9 cellular contexts compared by ENCODE assay signal in genomic region chr9:109903515-109904138, GRCh38.
DNase-seq lines count a peak whose midpoint lies in the region; ATAC-seq and TF ChIP-seq lines count a peak whose summit lies in the region.
"Had no signal": no experiment of that assay in that cellular context is flagged by ENCODE, and none has a peak within 500 bp of the region (broad histone marks: within the 10 kb centered on the region; RNA-seq: fewer than 3 reads in every experiment).

No MANE protein-coding gene starts in this region.

- intact Hi-C loops in activated naive CD4-positive, alpha-beta T cell treated with anti-CD3 and anti-CD28 coated beads for 36 hours (cut with micrococcal nuclease): loop anchor here (1.0 to 2.0 kb wide), 6 partner anchors 155 to 720 kb away; no protein-coding TSS in a partner anchor
- intact Hi-C loops in psoas muscle (cut with DNase I): loop anchor here (1.0 to 5.0 kb wide), 4 partner anchors 154 to 319 kb away; no protein-coding TSS in a partner anchor

- no peak overlapping the region for H3K27ac Mint-ChIP-seq in activated naive CD4-positive, alpha-beta T cell treated with anti-CD3 and anti-CD28 coated beads for 36 hours

- CTCF ChIA-PET in activated naive CD4-positive, alpha-beta T cell treated with anti-CD3 and anti-CD28 coated beads for 36 hours (lab: Charles Lee): interaction anchor here (0.6 to 8.7 kb wide), 33 partner anchors 11 to 1126 kb away, joined by 3 to 87 read pairs (median 4); no protein-coding TSS in a partner anchor

- H3K27me3 Mint-ChIP-seq in activated naive CD4-positive, alpha-beta T cell treated with anti-CD3 and anti-CD28 coated beads for 36 hours (ENCODE audit: low read depth): no peaks in the 10 kb centered on the region

- H3K36me3 ChIP-seq in RWPE2 (ENCODE audit: low read depth) (no peaks in the 10 kb centered on the region), psoas muscle (ENCODE audit: insufficient read depth in 1 of 2, low read depth in 1 of 2) (no peaks in the 10 kb centered on the region)
- H3K36me3 ChIP-seq: BLaER1 had no signal

- no peak overlapping the region for H3K27ac ChIP-seq in RWPE2 (ENCODE audit: poor library complexity, severe bottlenecking)
- H3K27ac ChIP-seq in psoas muscle: no peak overlapping the region
- H3K27ac ChIP-seq: BLaER1 had no signal

- ATAC-seq in RWPE2 (ENCODE audit: low read depth) (peak; percentile 78), psoas muscle (peak; percentile 29 to 80 (median 45))

- H3K27me3 ChIP-seq in RWPE2 (ENCODE audit: insufficient read depth, poor library complexity, severe bottlenecking) (no peaks in the 10 kb centered on the region), psoas muscle (ENCODE audit: insufficient read depth in 3 of 3, low read length in 2 of 3) (no peaks in the 10 kb centered on the region)
- H3K27me3 ChIP-seq: BLaER1 had no signal

- no peaks in the 10 kb centered on the region for H3K9me3 Mint-ChIP-seq in activated naive CD4-positive, alpha-beta T cell treated with anti-CD3 and anti-CD28 coated beads for 36 hours

- H3K4me1 ChIP-seq in RWPE2 (ENCODE audit: insufficient read depth, poor library complexity, severe bottlenecking): no peaks in the 10 kb centered on the region
- H3K4me1 ChIP-seq in psoas muscle: peaks cover 14% of the 10 kb centered on the region

- H3K4me3 Mint-ChIP-seq in activated naive CD4-positive, alpha-beta T cell treated with anti-CD3 and anti-CD28 coated beads for 36 hours: no peak overlapping the region

- TF ChIP-seq CTCF in RWPE2 (IDR thresholded peaks at IDR 0.05; ENCODE audit: poor library complexity, severe bottlenecking) (peak; percentile 95), psoas muscle (IDR thresholded peaks at IDR 0.05) (peak; percentile 84)

- no peak overlapping the region for H3K4me3 ChIP-seq in RWPE2 (ENCODE audit: severe bottlenecking)
- no peak overlapping the region for H3K4me3 ChIP-seq in psoas muscle
- H3K4me3 ChIP-seq: BLaER1 had no signal

- 11 to 24% (median 23%) methylated on average over 2 of the region's 2 CpGs for WGBS in psoas muscle, 3 donors

- DNase-seq in NCI-H1436 (lab: John Stamatoyannopoulos, UW): peak; percentile 69
- DNase-seq in NCI-H1436 treated with DMSO at 0.1 percent for 48 hours (lab: John Stamatoyannopoulos, UW): no peak
- peak; percentile 68 to 70 for DNase-seq in Kasumi-1 (lab: John Stamatoyannopoulos, UW)
- no peak for DNase-seq in RWPE2 (ENCODE audit: low spot score)
- DNase-seq in activated naive CD4-positive, alpha-beta T cell treated with anti-CD3 and anti-CD28 coated beads for 36 hours: peak; percentile 83
- DNase-seq in globus pallidus (ENCODE audit: low spot score): peak; percentile 54
- DNase-seq in psoas muscle: peak; percentile 39 to 61
- no peak for DNase-seq in GM19238 (ENCODE audit: insufficient read length, low spot score)

- no peaks in the 10 kb centered on the region for H3K9me3 ChIP-seq in RWPE2 (ENCODE audit: severe bottlenecking)
- H3K9me3 ChIP-seq in psoas muscle: no peaks in the 10 kb centered on the region
- H3K9me3 ChIP-seq: BLaER1 had no signal

- H3K36me3 Mint-ChIP-seq in activated naive CD4-positive, alpha-beta T cell treated with anti-CD3 and anti-CD28 coated beads for 36 hours (ENCODE audit: low read depth): no peaks in the 10 kb centered on the region

- H3K4me1 Mint-ChIP-seq in activated naive CD4-positive, alpha-beta T cell treated with anti-CD3 and anti-CD28 coated beads for 36 hours (ENCODE audit: low read depth): peaks cover 11% of the 10 kb centered on the region

Comparison
In these comparisons a context has a peak if more than half of its experiments do, and no peak if none do; other contexts are left out.
1. DNase-seq: peak in NCI-H1436 (single experiment), Kasumi-1 (2 of 2), activated naive CD4-positive, alpha-beta T cell treated with anti-CD3 and anti-CD28 coated beads for 36 hours (single experiment), globus pallidus (single experiment) and psoas muscle (2 of 2); none in NCI-H1436 treated with DMSO at 0.1 percent for 48 hours (single experiment), RWPE2 (single experiment) and GM19238 (single experiment).